In genomic region chr5:17807069-17807468, GRCh38 we compare ENCODE assay signal across 20 cellular contexts.
DNase-seq lines count a peak whose midpoint lies in the region; TF ChIP-seq lines count a peak whose summit lies in the region.
"Had no signal": no experiment of that assay in that cellular context is flagged by ENCODE, and none has a peak within 500 bp of the region (broad histone marks: within the 10 kb centered on the region; RNA-seq: fewer than 3 reads in every experiment).

No MANE protein-coding gene starts in this region.

- in situ Hi-C loops in HAP-1 (cut with MboI; ENCODE audit: low sequenced_read_pairs): no loop called here

- H3K9me3 ChIP-seq in Karpas-422 (ENCODE audit: low read length) (0 out of 2 replicates have a peak, but pooled peaks cover 4% of the 10 kb centered on the region), HAP-1 (no peaks in the 10 kb centered on the region)
- H3K9me3 ChIP-seq: Caco-2 had no signal

- no peaks in the 10 kb centered on the region for H3K79me2 ChIP-seq in Karpas-422 (ENCODE audit: low read length)

- H3K4me3 ChIP-seq in dorsolateral prefrontal cortex: peak overlapping the region in 6 of 59 donors; percentile 1 to 23 (median 11)
- H3K4me3 ChIP-seq in Karpas-422 (ENCODE audit: low read length): no peak overlapping the region
- H3K4me3 ChIP-seq in HAP-1: no peak overlapping the region

- H3K4me1 ChIP-seq in Karpas-422 (ENCODE audit: low read length) (no peaks in the 10 kb centered on the region), HAP-1 (no peaks in the 10 kb centered on the region)

- H3K27ac ChIP-seq in dorsolateral prefrontal cortex: peak overlapping the region in 52 of 59 donors; percentile 0 to 86 (median 59)
- peak overlapping the region; percentile 38 for H3K27ac ChIP-seq in temporal lobe (ENCODE audit: low read depth, low read length)
- H3K27ac ChIP-seq in Karpas-422 (ENCODE audit: low read length): no peak overlapping the region

- no peaks in the 10 kb centered on the region for H4K20me1 ChIP-seq in Karpas-422 (ENCODE audit: insufficient read depth, low read depth, low read length)

- TF ChIP-seq CTCF in dorsolateral prefrontal cortex (IDR thresholded peaks at IDR 0.05 in 54 of 56, conservative IDR thresholded peaks at IDR 0.05 in 2 of 56; ENCODE audit: low read depth in 1 of 56, partially characterized antibody in 56 of 56): no peak

- no peak overlapping the region for H2AFZ ChIP-seq in Karpas-422 (ENCODE audit: low read length)

- DNase-seq in NCI-H1092 treated with DMSO at 0.1 percent for 48 hours (lab: John Stamatoyannopoulos, UW): peak; percentile 4
- DNase-seq in NCI-H1092 (lab: John Stamatoyannopoulos, UW): no peak
- DNase-seq in NCI-H748 (lab: John Stamatoyannopoulos, UW; ENCODE audit: unreplicated experiment): peak; percentile 98
- peak in 2 of 10 donors; percentile 21 to 32 for DNase-seq in dorsolateral prefrontal cortex
- no peak for DNase-seq in Karpas-422
- DNase-seq in HAP-1 (ENCODE audit: low spot score in 2 of 2): no peak
- no peak for DNase-seq in COLO829 (ENCODE audit: low spot score)
- DNase-seq: 8988T, Caco-2, DMS53, EL, KBM-7, MV-4-11, NCI-H1436 treated with DMSO at 0.1 percent for 48 hours, NCI-H2081, NCI-H2227 treated with DMSO at 0.1 percent for 48 hours, NCI-H524 treated with DMSO at 0.1 percent for 48 hours, Right ventricle myocardium superior, SW 1271 had no signal

- H3K4me2 ChIP-seq in Karpas-422 (ENCODE audit: low read depth, low read length, poor library complexity, severe bottlenecking): no peak overlapping the region

- H3K36me3 ChIP-seq in Karpas-422 (ENCODE audit: insufficient read depth, low read length): no peaks in the 10 kb centered on the region
- no peaks in the 10 kb centered on the region for H3K36me3 ChIP-seq in HAP-1 (replicated peaks)

- intact Hi-C loops in dorsolateral prefrontal cortex (cut with DNase I): no loop called here

- H3K27me3 ChIP-seq in dorsolateral prefrontal cortex (peaks cover 0 to 7% (median 0%) of the 10 kb centered on the region in 45 donors), Karpas-422 (ENCODE audit: low read length) (no peaks in the 10 kb centered on the region), HAP-1 (ENCODE audit: low read depth) (no peaks in the 10 kb centered on the region)

- no peaks in the 10 kb centered on the region for H3K9me2 ChIP-seq in Karpas-422 (replicated peaks; ENCODE audit: insufficient read depth, low read length)

- no peak overlapping the region for H3K9ac ChIP-seq in Karpas-422 (ENCODE audit: low read length)

Comparison
In these comparisons a context has a peak if more than half of its experiments do, and no peak if none do; other contexts are left out.
1. DNase-seq: peak in NCI-H1092 treated with DMSO at 0.1 percent for 48 hours (single experiment) and NCI-H748 (single experiment); none in NCI-H1092 (single experiment), Karpas-422 (single experiment), HAP-1 (0 of 2) and COLO829 (single experiment).